Comparison of ENCODE assay signal across 8 cellular contexts in genomic region chr2:143205106-143205764, GRCh38.
DNase-seq lines count a peak whose midpoint lies in the region; ATAC-seq and TF ChIP-seq lines count a peak whose summit lies in the region.

No MANE protein-coding gene starts in this region.

- no peaks in the 10 kb centered on the region for H3K9me3 ChIP-seq in ascending aorta

- intact Hi-C loops in ascending aorta (cut with DNase I), result loop anchor here (2.0 kb wide), 1 partner anchor 56 kb away; no protein-coding TSS in a partner anchor

- peak in 1 of 3 experiments; percentile 39 for TF ChIP-seq CTCF in ascending aorta (IDR thresholded peaks at IDR 0.05)

- no peak overlapping the region for H3K4me3 ChIP-seq in ascending aorta

- DNase-seq in NCI-H2081 (lab: John Stamatoyannopoulos, UW) (peak; percentile 8 to 13), NCI-H2081 treated with DMSO at 0.1 percent for 48 hours (lab: John Stamatoyannopoulos, UW) (no peak), H4 (ENCODE audit: low spot score) (peak; percentile 24), SK-MEL-5 (ENCODE audit: low read depth, low spot score) (peak; percentile 39), foreskin melanocyte (peak; percentile 20), ascending aorta (ENCODE audit: low spot score in 2 of 2) (no peak), COR-L47 (lab: John Stamatoyannopoulos, UW) (no peak)

- H3K27me3 ChIP-seq in ascending aorta, result no peaks in the 10 kb centered on the region

- no peak for ATAC-seq in HG02973 (IDR thresholded peaks at IDR 0.05; ENCODE audit: unreplicated experiment)

- H3K36me3 ChIP-seq in ascending aorta, result no peaks in the 10 kb centered on the region

- H3K27ac ChIP-seq in ascending aorta, result no peak overlapping the region

- in situ Hi-C loops in SK-MEL-5 (cut with HindIII; ENCODE audit: low pct_unique_long_range_greater_than_20kb, low sequenced_read_pairs), result no loop called here

- H3K4me1 ChIP-seq in ascending aorta, result peaks cover 0 to 3% of the 10 kb centered on the region in 2 donors

Comparison
In these comparisons a context has a peak if more than half of its experiments do, and no peak if none do; other contexts are left out.
1. DNase-seq: peak in NCI-H2081 (2 of 2), H4 (single experiment), SK-MEL-5 (single experiment) and foreskin melanocyte (single experiment); none in NCI-H2081 treated with DMSO at 0.1 percent for 48 hours (single experiment), ascending aorta (0 of 2) and COR-L47 (single experiment).